Comparison of ENCODE assay signal across 7 cellular contexts in genomic region chr12:57487055-57487596, GRCh38. TPM values are rescaled to one million over a fixed set of nuclear protein-coding genes. Genes with fewer than 3 reads are reported as not detected.
DNase-seq lines count a peak whose midpoint lies in the region; ATAC-seq and TF ChIP-seq lines count a peak whose summit lies in the region.

No MANE protein-coding gene starts in this region.

- WGBS in spleen, 5 donors, result 89 to 95% (median 92%) methylated on average over 27 of the region's 27 CpGs
- 76 to 81% methylated on average over 27 of the region's 27 CpGs for WGBS in body of pancreas, 2 donors

- no TSS peak for BruUV-seq in HCT116 (replicated peaks; lab: Mats Ljungman, UMichigan)

- H3K4me3 ChIP-seq in HCT116 (replicated peaks in 1 of 2; ENCODE audit: low read depth in 1 of 2, low read length in 2 of 2) (peak overlapping the region; percentile 23 to 97), SK-N-MC (peak overlapping the region; percentile 36; the same call in 1 of the 2 replicates), foreskin fibroblast (ENCODE audit: low read depth in 1 of 2, low read length in 2 of 2) (peak overlapping the region; percentile 68 to 73), spleen (peak overlapping the region in 7 of 8 donors; percentile 61 to 92 (median 88)), body of pancreas (no peak overlapping the region)

- H3K9me3 ChIP-seq in HCT116 (ENCODE audit: control insufficient read depth in 1 of 2, insufficient read depth in 1 of 2, low read depth in 1 of 2, low read length in 2 of 2) (no peaks in the 10 kb centered on the region), SK-N-MC (ENCODE audit: low read depth, low read length) (no peaks in the 10 kb centered on the region), spleen (no peaks in the 10 kb centered on the region), body of pancreas (no peaks in the 10 kb centered on the region)

- TF ChIP-seq CTCF in HCT116 (IDR thresholded peaks at IDR 0.05 in 2 of 3, conservative IDR thresholded peaks at IDR 0.05 in 1 of 3; ENCODE audit: borderline replicate concordance in 1 of 3, insufficient read depth in 1 of 3, low read depth in 2 of 3, low read length in 2 of 3), result no peak
- TF ChIP-seq CTCF in foreskin fibroblast (IDR thresholded peaks at IDR 0.05; ENCODE audit: low read depth, low read length), result no peak
- no peak for TF ChIP-seq CTCF in spleen (IDR thresholded peaks at IDR 0.05 in 8 of 11, conservative IDR thresholded peaks at IDR 0.05 in 3 of 11)
- TF ChIP-seq CTCF in body of pancreas (IDR thresholded peaks at IDR 0.05), result no peak

- H3K27me3 ChIP-seq in HCT116 (ENCODE audit: insufficient read depth, low read length), result no peaks in the 10 kb centered on the region
- H3K27me3 ChIP-seq in spleen (replicated peaks in 1 of 7), result no peaks in the 10 kb centered on the region
- H3K27me3 ChIP-seq in body of pancreas, result no peaks in the 10 kb centered on the region

- H3K9me2 ChIP-seq in HCT116 (ENCODE audit: insufficient read depth), result no peaks in the 10 kb centered on the region

- peaks cover 36% of the 10 kb centered on the region for H3K79me2 ChIP-seq in HCT116 (ENCODE audit: insufficient read depth, low read length)

- RAD21 ChIA-PET in HCT116 (lab: Charles Lee; ENCODE audit: low non-redundant PET in 1 of 2, low total read pairs in 2 of 2, uncharacterized antibody in 2 of 2, unreplicated experiment in 2 of 2), result no interaction called here

- no peak for TF ChIP-seq RAD21 in HCT116 (IDR thresholded peaks at IDR 0.05; ENCODE audit: low read depth)

- peak; percentile 28; the same call in 1 of the 2 replicates for ATAC-seq in HCT116
- ATAC-seq in GM21526 (IDR thresholded peaks at IDR 0.05; ENCODE audit: low FRiP score, unreplicated experiment), result no peak
- no peak for ATAC-seq in body of pancreas

- H3K4me2 ChIP-seq in HCT116 (ENCODE audit: low read length), result peak overlapping the region; percentile 53

- H3K27ac ChIP-seq in HCT116 (ENCODE audit: low read depth, low read length) (peak overlapping the region; percentile 30; the same call in 1 of the 2 replicates), SK-N-MC (peak overlapping the region; percentile 57), spleen (peak overlapping the region; percentile 20 to 92 (median 76)), body of pancreas (no peak overlapping the region)

- POLR2A ChIA-PET in HCT116 (lab: Charles Lee), result interaction anchor here (0.7 to 1.3 kb wide), 2 partner anchors 30 to 44 kb away, joined by 3 to 4 read pairs; no protein-coding TSS in a partner anchor

- H3K4me1 ChIP-seq in HCT116 (ENCODE audit: control insufficient read depth in 1 of 2, insufficient read depth in 2 of 2, low read length in 2 of 2) (peaks cover 4 to 14% of the 10 kb centered on the region in 2 experiments; a peak in 3 of 4 replicates), spleen (peaks cover 15 to 50% (median 20%) of the 10 kb centered on the region in 6 donors), body of pancreas (peaks cover 15% of the 10 kb centered on the region)

- intact Hi-C loops in HCT116 (cut with micrococcal nuclease), result loop anchor here (2.0 kb wide), 1 partner anchor 28 kb away; the partner anchor contains the start of gene GLI1
- intact Hi-C loops in spleen (cut with DNase I; ENCODE audit: low total_unique reads), result no loop called here
- intact Hi-C loops in body of pancreas (cut with DNase I), result no loop called here

- H3K36me3 ChIP-seq in HCT116 (ENCODE audit: control insufficient read depth in 1 of 2, insufficient read depth in 2 of 2, low read length in 2 of 2), result peaks cover 16 to 29% of the 10 kb centered on the region in 2 experiments
- peaks cover 36% of the 10 kb centered on the region for H3K36me3 ChIP-seq in SK-N-MC (ENCODE audit: insufficient read depth, low read length)
- H3K36me3 ChIP-seq in spleen, result peaks cover 3 to 33% (median 28%) of the 10 kb centered on the region in 6 donors
- H3K36me3 ChIP-seq in body of pancreas (replicated peaks in 1 of 2; ENCODE audit: insufficient read depth in 1 of 2, low read depth in 2 of 2), result peaks cover 9 to 16% of the 10 kb centered on the region in 2 donors

- H4K20me1 ChIP-seq in HCT116 (ENCODE audit: insufficient read depth), result no peaks in the 10 kb centered on the region

- no peak overlapping the region for H2AFZ ChIP-seq in HCT116 (ENCODE audit: low read depth, low read length, poor library complexity, severe bottlenecking)

- CTCF ChIA-PET in HCT116 (lab: Charles Lee), result no interaction called here

- no peak overlapping the region for H3K9ac ChIP-seq in HCT116 (ENCODE audit: low read length)
- H3K9ac ChIP-seq in SK-N-MC (ENCODE audit: insufficient read length), result no peak overlapping the region

- TF ChIP-seq POLR2A in HCT116 (IDR thresholded peaks at IDR 0.05; ENCODE audit: borderline replicate concordance, extremely low read depth, insufficient read depth, insufficient read length), result no peak
- TF ChIP-seq POLR2A in spleen (IDR thresholded peaks at IDR 0.05), result no peak
- TF ChIP-seq POLR2A in body of pancreas (IDR thresholded peaks at IDR 0.05), result no peak

- no peak for DNase-seq in HCT116 (ENCODE audit: low read depth, low spot score)
- no peak for DNase-seq in SK-N-MC (ENCODE audit: low read depth, low spot score)
- no peak for DNase-seq in foreskin fibroblast
- peak; percentile 82 for DNase-seq in spleen
- no peak for DNase-seq in body of pancreas
- DNase-seq in activated CD4-positive, alpha-beta T cell treated with anti-CD3 and anti-CD28 coated beads, Interleukin-2, amount 50 U/mL, for 1 hour, result no peak

TF ChIP-seq in HCT116, 20 proteins besides CTCF, POLR2A, EP300 and RAD21 (continues in another document):
- no peak for TF ChIP-seq POLR2AphosphoS5 (IDR thresholded peaks at IDR 0.05; ENCODE audit: low read depth, low read length)
- no peak for TF ChIP-seq CBX3 (IDR thresholded peaks at IDR 0.05; ENCODE audit: low read depth)
- no peak for TF ChIP-seq MAX (IDR thresholded peaks at IDR 0.05)
- TF ChIP-seq JUND (IDR thresholded peaks at IDR 0.05), result no peak
- no peak for TF ChIP-seq YY1 (IDR thresholded peaks at IDR 0.05; ENCODE audit: extremely low read depth, insufficient replicate concordance, low read depth, low read length)
- no peak for TF ChIP-seq FOSL1 (IDR thresholded peaks at IDR 0.05; ENCODE audit: low read depth)
- TF ChIP-seq EZH2phosphoT487 (IDR thresholded peaks at IDR 0.05; ENCODE audit: borderline replicate concordance), result no peak
- no peak for TF ChIP-seq ZBTB33 (IDR thresholded peaks at IDR 0.05; ENCODE audit: extremely low read depth, insufficient replicate concordance, low read length)
- no peak for TF ChIP-seq EZH2 (IDR thresholded peaks at IDR 0.05)
- no peak for TF ChIP-seq TCF7L2 (IDR thresholded peaks at IDR 0.05; ENCODE audit: borderline replicate concordance, extremely low read depth, insufficient read depth, insufficient read length)
- no peak for TF ChIP-seq ELF1 (IDR thresholded peaks at IDR 0.05; ENCODE audit: borderline replicate concordance, low read depth)
- no peak for TF ChIP-seq SIN3A (IDR thresholded peaks at IDR 0.05; ENCODE audit: low read depth)
- TF ChIP-seq ATF3 (IDR thresholded peaks at IDR 0.05), result no peak
- TF ChIP-seq SRF (IDR thresholded peaks at IDR 0.05; ENCODE audit: low read depth), result no peak
- no peak for TF ChIP-seq EGR1 (IDR thresholded peaks at IDR 0.05; ENCODE audit: low read depth)
- no peak for TF ChIP-seq CEBPB (IDR thresholded peaks at IDR 0.05; ENCODE audit: low read depth)

RNA-seq across cellular contexts. Expression of gene MARS1, which starts 0.7 kb away (rescaled TPM):
- total RNA-seq in HCT116 (2021; ENCODE audit: unreplicated experiment) (344 TPM), spleen (100 to 1,000 TPM in 4 of 7 donors, 10 to 100 TPM in 3; 72.4 to 186 (median 146) TPM), body of pancreas (100 to 1,000 TPM in 1 of 2 donors, 10 to 100 TPM in 1; 61.7 to 103 TPM)
- 228 and 235 TPM in 2 replicates for polyA plus RNA-seq in HCT116 (2012)
- polyA plus RNA-seq in spleen, result 100 to 1,000 TPM in 1 of 3 donors, 10 to 100 TPM in 2; 67.4 to 104 (median 89.2) TPM

RNA-seq across cellular contexts. Expression of gene ARHGAP9, which starts 7.5 kb away (rescaled TPM):
- 0.84 TPM for total RNA-seq in HCT116 (2021; ENCODE audit: unreplicated experiment)
- polyA plus RNA-seq in HCT116 (2012), result 0.46 and 0.62 TPM in 2 replicates
- 100 to 1,000 TPM; 148 to 328 (median 226) TPM for total RNA-seq in spleen
- 100 to 1,000 TPM; 190 to 400 (median 251) TPM for polyA plus RNA-seq in spleen
- total RNA-seq in body of pancreas, result 10 to 100 TPM in 1 of 2 donors, not detected in 1; 18.9 TPM

RNA-seq across cellular contexts. Expression of gene GLI1, which starts 27.5 kb away (rescaled TPM):
- total RNA-seq in HCT116 (2021; ENCODE audit: unreplicated experiment) (6.4 TPM), spleen (1 to 10 TPM in 4 of 7 donors, under 1 TPM in 3; 0.46 to 3.6 (median 1.1) TPM), body of pancreas (1 to 10 TPM in 1 of 2 donors, not detected in 1; 1.0 TPM)
- polyA plus RNA-seq in HCT116 (2012), result 1.6 and 2.5 TPM in 2 replicates
- 1 to 10 TPM in 1 of 3 donors, under 1 TPM in 2; 0.63 to 1.2 (median 0.77) TPM for polyA plus RNA-seq in spleen

RNA-seq across cellular contexts. Expression of gene INHBE, which starts 32.0 kb away (rescaled TPM):
- total RNA-seq in HCT116 (2021; ENCODE audit: unreplicated experiment) (0.89 TPM), spleen (not detected), body of pancreas (not detected)
- polyA plus RNA-seq in HCT116 (2012), result 1.9 and 2.5 TPM in 2 replicates
- under 1 TPM in 1 of 3 donors, not detected in 2; 0.02 TPM for polyA plus RNA-seq in spleen

RNA-seq across cellular contexts. Expression of gene DDIT3, which starts 33.2 kb away (rescaled TPM):
- total RNA-seq in HCT116 (2021; ENCODE audit: unreplicated experiment), result 84.7 TPM
- 61.6 and 155 TPM in 2 replicates for polyA plus RNA-seq in HCT116 (2012)
- total RNA-seq in spleen, result 10 to 100 TPM; 18.0 to 27.7 (median 21.6) TPM
- 10 to 100 TPM; 39.8 to 43.9 (median 43.4) TPM for polyA plus RNA-seq in spleen
- total RNA-seq in body of pancreas, result 10 to 100 TPM in 1 of 2 donors, 1 to 10 TPM in 1; 7.3 to 12.7 TPM

Comparison
In these comparisons a context has a peak if more than half of its experiments do, and no peak if none do; other contexts are left out.
1. H3K27ac ChIP-seq: peak in HCT116 (single experiment), SK-N-MC (single experiment) and spleen (8 of 8); none in body of pancreas (0 of 4).
2. H3K4me3 ChIP-seq: peak in HCT116 (2 of 2), SK-N-MC (single experiment), foreskin fibroblast (2 of 2) and spleen (7 of 8); none in body of pancreas (0 of 2).
3. RNA of gene ARHGAP9, which starts 7.5 kb away (total RNA-seq): 148 to 328 TPM in spleen; 18.9 TPM in body of pancreas and 0.84 TPM in HCT116 (single experiment); every median in the first group is over 4 times any median in the second.